1 cellular context compared by ENCODE assay signal in the genomic region with DNA sequence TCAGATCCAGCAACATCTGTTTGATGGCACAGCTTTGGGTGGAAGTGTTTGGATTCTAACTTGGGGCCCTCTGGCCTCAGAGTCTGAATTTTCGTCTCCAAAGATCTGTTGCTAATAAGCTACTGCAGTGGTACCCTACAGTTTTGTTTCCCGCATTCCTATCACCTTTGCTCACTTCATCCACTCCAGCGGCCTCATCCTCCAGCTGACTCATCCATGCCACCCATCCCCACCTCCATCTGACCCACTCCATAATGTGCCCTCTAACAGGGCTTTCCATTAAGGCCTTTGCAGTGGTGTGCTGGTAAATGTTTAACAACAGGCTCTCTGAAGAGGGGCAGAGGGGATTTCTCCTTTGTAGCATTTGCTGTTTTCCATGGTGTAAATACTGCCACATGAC.
TF ChIP-seq lines count a peak whose summit lies in the region.

No MANE protein-coding gene starts in this region.

TF ChIP-seq in IMR-90, 13 proteins besides CTCF, POLR2A, EP300 and RAD21:
- TF ChIP-seq, protein P1, sequence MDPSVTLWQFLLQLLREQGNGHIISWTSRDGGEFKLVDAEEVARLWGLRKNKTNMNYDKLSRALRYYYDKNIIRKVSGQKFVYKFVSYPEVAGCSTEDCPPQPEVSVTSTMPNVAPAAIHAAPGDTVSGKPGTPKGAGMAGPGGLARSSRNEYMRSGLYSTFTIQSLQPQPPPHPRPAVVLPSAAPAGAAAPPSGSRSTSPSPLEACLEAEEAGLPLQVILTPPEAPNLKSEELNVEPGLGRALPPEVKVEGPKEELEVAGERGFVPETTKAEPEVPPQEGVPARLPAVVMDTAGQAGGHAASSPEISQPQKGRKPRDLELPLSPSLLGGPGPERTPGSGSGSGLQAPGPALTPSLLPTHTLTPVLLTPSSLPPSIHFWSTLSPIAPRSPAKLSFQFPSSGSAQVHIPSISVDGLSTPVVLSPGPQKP (IDR thresholded peaks at IDR 0.05; ENCODE audit: borderline replicate concordance, low read depth, low read length): no peak
- no peak for TF ChIP-seq CEBPB (IDR thresholded peaks at IDR 0.05; ENCODE audit: low read depth, low read length)
- no peak for TF ChIP-seq MAFK (IDR thresholded peaks at IDR 0.05; ENCODE audit: low read depth, low read length)
- no peak for TF ChIP-seq CHD1 (IDR thresholded peaks at IDR 0.05; ENCODE audit: low read depth, low read length)
- TF ChIP-seq NFE2L2 (IDR thresholded peaks at IDR 0.05; ENCODE audit: low read depth, low read length): no peak
- TF ChIP-seq RCOR1 (IDR thresholded peaks at IDR 0.05; ENCODE audit: insufficient replicate concordance, low read length): no peak
- TF ChIP-seq SMC3 (IDR thresholded peaks at IDR 0.05; ENCODE audit: low read depth, low read length): no peak
- no peak for TF ChIP-seq MXI1 (IDR thresholded peaks at IDR 0.05; ENCODE audit: borderline replicate concordance, low read depth, low read length)
- no peak for TF ChIP-seq FOS (IDR thresholded peaks at IDR 0.05; ENCODE audit: low read depth, low read length)
- TF ChIP-seq, protein P2, sequence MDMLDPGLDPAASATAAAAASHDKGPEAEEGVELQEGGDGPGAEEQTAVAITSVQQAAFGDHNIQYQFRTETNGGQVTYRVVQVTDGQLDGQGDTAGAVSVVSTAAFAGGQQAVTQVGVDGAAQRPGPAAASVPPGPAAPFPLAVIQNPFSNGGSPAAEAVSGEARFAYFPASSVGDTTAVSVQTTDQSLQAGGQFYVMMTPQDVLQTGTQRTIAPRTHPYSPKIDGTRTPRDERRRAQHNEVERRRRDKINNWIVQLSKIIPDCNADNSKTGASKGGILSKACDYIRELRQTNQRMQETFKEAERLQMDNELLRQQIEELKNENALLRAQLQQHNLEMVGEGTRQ (IDR thresholded peaks at IDR 0.05; ENCODE audit: low read depth, low read length): no peak
- no peak for TF ChIP-seq BHLHE40 (IDR thresholded peaks at IDR 0.05; ENCODE audit: low read depth, low read length)
- no peak for TF ChIP-seq MAZ (IDR thresholded peaks at IDR 0.05; ENCODE audit: borderline replicate concordance, low read depth, low read length)
- TF ChIP-seq RFX5 (IDR thresholded peaks at IDR 0.05; ENCODE audit: low read depth, low read length): no peak
TF ChIP-seq in IMR-90: peak in this region for 0.
